Comparison of ENCODE assay signal across 16 cellular contexts in the genomic region with DNA sequence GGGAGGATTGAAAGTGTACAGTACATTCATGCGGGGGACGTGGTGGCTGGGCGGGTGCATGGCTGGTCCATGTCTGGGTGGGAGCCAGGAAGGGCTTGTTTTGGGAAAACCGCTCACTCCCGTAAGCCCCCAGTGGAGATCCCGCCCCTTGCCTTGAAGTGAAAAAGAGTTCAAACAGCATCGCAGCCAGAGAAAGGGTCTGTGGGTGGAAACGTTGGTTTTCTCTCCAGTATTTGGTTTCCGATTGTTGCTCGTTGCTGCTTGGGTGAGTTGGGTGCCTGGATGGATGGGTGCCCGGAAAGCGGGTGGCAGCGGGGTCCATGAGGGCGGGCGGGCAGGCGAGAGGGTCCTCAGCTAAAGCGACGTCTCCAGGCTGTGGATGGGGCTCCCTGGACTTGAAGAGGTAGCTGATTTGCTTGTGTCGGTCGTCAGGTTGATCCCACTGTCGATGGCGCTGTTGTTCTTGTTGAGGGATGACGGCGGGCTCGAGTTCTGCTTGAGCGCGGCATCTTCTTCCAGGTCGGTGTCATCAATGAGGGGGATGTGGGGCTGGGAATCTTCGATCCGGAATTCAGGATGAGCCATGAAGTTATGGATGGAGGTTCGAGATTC. TPM values are rescaled to one million over a fixed set of nuclear protein-coding genes. Genes with fewer than 3 reads are reported as not detected.
DNase-seq lines count a peak whose midpoint lies in the region; ATAC-seq and TF ChIP-seq lines count a peak whose summit lies in the region.
"Had no signal": no experiment of that assay in that cellular context is flagged by ENCODE, and none has a peak within 500 bp of the region (broad histone marks: within the 10 kb centered on the region; RNA-seq: fewer than 3 reads in every experiment).

No MANE protein-coding gene starts in this region.

- no peak overlapping the region for H3K27ac Mint-ChIP-seq in chondrocyte (ENCODE audit: unreplicated experiment)
- no peak overlapping the region for H3K27ac Mint-ChIP-seq in neural progenitor cell
- no peak overlapping the region for H3K27ac Mint-ChIP-seq in progenitor cell of endocrine pancreas
- H3K27ac Mint-ChIP-seq: CD14-positive monocyte; CD8-positive, alpha-beta T cell had no signal

- no peaks in the 10 kb centered on the region for H3K36me3 ChIP-seq in HUES6 (ENCODE audit: control insufficient read depth, insufficient read depth, low read length)
- no peaks in the 10 kb centered on the region for H3K36me3 ChIP-seq in neural progenitor cell
- H3K36me3 ChIP-seq in aorta (ENCODE audit: control insufficient read depth in 1 of 2, insufficient read depth in 2 of 2, low read length in 1 of 2), result no peaks in the 10 kb centered on the region
- no peaks in the 10 kb centered on the region for H3K36me3 ChIP-seq in upper lobe of right lung
- H3K36me3 ChIP-seq in SJCRH30, result no peaks in the 10 kb centered on the region

- H3K4me1 ChIP-seq in HUES6 (ENCODE audit: control insufficient read depth, insufficient read depth, low read length) (no peaks in the 10 kb centered on the region), neural progenitor cell (no peaks in the 10 kb centered on the region), aorta (ENCODE audit: control insufficient read depth in 1 of 2, insufficient read depth in 2 of 2, low read length in 2 of 2) (no peaks in the 10 kb centered on the region), upper lobe of right lung (no peaks in the 10 kb centered on the region), SJCRH30 (no peaks in the 10 kb centered on the region)

- intact Hi-C loops in aorta (cut with DNase I) (no loop called here), upper lobe of right lung (cut with DNase I) (no loop called here)

- DNase-seq in chondrocyte (ENCODE audit: low spot score) (peak; percentile 72), neural progenitor cell (ENCODE audit: low spot score) (no peak), aorta (peak; percentile 29 to 63), progenitor cell of endocrine pancreas (ENCODE audit: low spot score, unreplicated experiment) (no peak), upper lobe of right lung (no peak), SJCRH30 (no peak)
- DNase-seq: CD8-positive, alpha-beta T cell; COR-L47; DND-41; GDM1; GOT3 had no signal

- no peak overlapping the region for H3K9ac ChIP-seq in HUES6 (ENCODE audit: low read length)
- H3K9ac ChIP-seq in neural progenitor cell, result no peak overlapping the region

- no peaks in the 10 kb centered on the region for H3K9me3 ChIP-seq in HUES6 (ENCODE audit: control insufficient read depth, insufficient read depth, low read depth, low read length)
- no peaks in the 10 kb centered on the region for H3K9me3 ChIP-seq in neural progenitor cell (ENCODE audit: low read depth)
- H3K9me3 ChIP-seq in aorta (ENCODE audit: control insufficient read depth, low read length), result no peaks in the 10 kb centered on the region
- H3K9me3 ChIP-seq in upper lobe of right lung, result no peaks in the 10 kb centered on the region
- no peaks in the 10 kb centered on the region for H3K9me3 ChIP-seq in SJCRH30 (replicated peaks)

- H3K27ac ChIP-seq in HUES6 (ENCODE audit: low read depth, low read length), result no peak overlapping the region
- H3K27ac ChIP-seq in neural progenitor cell, result no peak overlapping the region
- H3K27ac ChIP-seq in aorta (ENCODE audit: low read depth in 1 of 2, low read length in 2 of 2), result no peak overlapping the region
- H3K27ac ChIP-seq in upper lobe of right lung, result no peak overlapping the region
- H3K27ac ChIP-seq in SJCRH30, result no peak overlapping the region
- H3K27ac ChIP-seq: HL-60 had no signal

- H3K9me3 Mint-ChIP-seq in chondrocyte (ENCODE audit: low read depth) (no peaks in the 10 kb centered on the region), neural progenitor cell (no peaks in the 10 kb centered on the region), progenitor cell of endocrine pancreas (ENCODE audit: low read depth) (no peaks in the 10 kb centered on the region)
- H3K9me3 Mint-ChIP-seq: CD8-positive, alpha-beta T cell had no signal

- ATAC-seq in aorta (ENCODE audit: low FRiP score) (no peak), upper lobe of right lung (no peak)
- ATAC-seq: CD8-positive, alpha-beta T cell; HCT116 had no signal

- peak overlapping the region; percentile 11; the same call in 1 of the 2 replicates for H3K4me3 ChIP-seq in HUES6 (ENCODE audit: low read depth, low read length)
- H3K4me3 ChIP-seq in neural progenitor cell, result no peak overlapping the region
- no peak overlapping the region for H3K4me3 ChIP-seq in aorta (ENCODE audit: low read length in 2 of 2)
- H3K4me3 ChIP-seq in upper lobe of right lung, result no peak overlapping the region
- H3K4me3 ChIP-seq in SJCRH30, result no peak overlapping the region

- H3K36me3 Mint-ChIP-seq in chondrocyte (ENCODE audit: low read depth), result no peaks in the 10 kb centered on the region
- no peaks in the 10 kb centered on the region for H3K36me3 Mint-ChIP-seq in neural progenitor cell
- H3K36me3 Mint-ChIP-seq in progenitor cell of endocrine pancreas (ENCODE audit: insufficient read depth), result no peaks in the 10 kb centered on the region
- H3K36me3 Mint-ChIP-seq: CD14-positive monocyte; CD8-positive, alpha-beta T cell had no signal

- H3K27me3 ChIP-seq in HUES6 (ENCODE audit: control insufficient read depth, insufficient read depth, low read length) (peaks cover 70% of the 10 kb centered on the region), neural progenitor cell (peaks cover 72% of the 10 kb centered on the region), aorta (ENCODE audit: control insufficient read depth in 1 of 2, insufficient read depth in 2 of 2, low read length in 1 of 2) (no peaks in the 10 kb centered on the region), upper lobe of right lung (peaks cover 13% of the 10 kb centered on the region), SJCRH30 (peaks cover 28% of the 10 kb centered on the region)

- H2AFZ ChIP-seq in neural progenitor cell (replicated peaks), result peak overlapping the region; percentile 34

- H3F3A ChIP-seq in neural progenitor cell (ENCODE audit: low read depth), result no peaks in the 10 kb centered on the region

- H3K79me2 ChIP-seq in neural progenitor cell (ENCODE audit: low read depth), result no peaks in the 10 kb centered on the region

- H3K4me2 ChIP-seq in neural progenitor cell, result no peak overlapping the region

- H3K27me3 Mint-ChIP-seq in chondrocyte (ENCODE audit: low read depth) (peaks cover 68% of the 10 kb centered on the region), neural progenitor cell (ENCODE audit: insufficient read depth, low read depth) (peaks cover 24% of the 10 kb centered on the region), progenitor cell of endocrine pancreas (peaks cover 46% of the 10 kb centered on the region)

- H3K4me1 Mint-ChIP-seq in chondrocyte (ENCODE audit: low read depth) (no peaks in the 10 kb centered on the region), neural progenitor cell (no peaks in the 10 kb centered on the region), progenitor cell of endocrine pancreas (ENCODE audit: low read depth) (no peaks in the 10 kb centered on the region)

- no peaks in the 10 kb centered on the region for H4K20me1 ChIP-seq in neural progenitor cell (ENCODE audit: low read depth)

- TF ChIP-seq CTCF in chondrocyte (IDR thresholded peaks at IDR 0.05), result no peak
- no peak for TF ChIP-seq CTCF in neural progenitor cell (IDR thresholded peaks at IDR 0.05)
- TF ChIP-seq CTCF in progenitor cell of endocrine pancreas (IDR thresholded peaks at IDR 0.05; ENCODE audit: unreplicated experiment), result no peak
- TF ChIP-seq CTCF in upper lobe of right lung (IDR thresholded peaks at IDR 0.05), result no peak

- 23 to 31% methylated on average over 31 of the region's 31 CpGs for WGBS in aorta, 2 donors

- H3K4me3 Mint-ChIP-seq in chondrocyte (ENCODE audit: unreplicated experiment) (no peak overlapping the region), neural progenitor cell (no peak overlapping the region), progenitor cell of endocrine pancreas (ENCODE audit: low read depth) (no peak overlapping the region)
- H3K4me3 Mint-ChIP-seq: CD8-positive, alpha-beta T cell had no signal

RNA-seq across cellular contexts. Expression of a gene that starts 7.7 kb away (rescaled TPM):
- total RNA-seq in chondrocyte, result 197 to 243 TPM (median 198 TPM) in 3 replicates
- total RNA-seq in neural progenitor cell (ENCODE audit: low replicate concordance), result 61.2 and 91.2 TPM in 2 replicates
- total RNA-seq in aorta, result 10 to 100 TPM; 88.8 to 95.6 TPM
- 100 to 1,000 TPM; 114 to 121 TPM for polyA plus RNA-seq in aorta
- 101 and 105 TPM in 2 replicates for total RNA-seq in progenitor cell of endocrine pancreas
- 81.3 TPM for total RNA-seq in upper lobe of right lung
- 127 and 134 TPM in 2 replicates for total RNA-seq in SJCRH30 (2014; rRNA removed; shearing (Covaris generic))

RNA-seq across cellular contexts. Expression of a gene that starts 35.8 kb away (rescaled TPM):
- total RNA-seq in chondrocyte, result not detected in 3 replicates
- total RNA-seq in neural progenitor cell (ENCODE audit: low replicate concordance), result not detected in 2 replicates
- 1 to 10 TPM; 1.6 to 1.7 TPM for total RNA-seq in aorta
- under 1 TPM in 1 of 2 donors, not detected in 1; 0.36 TPM for polyA plus RNA-seq in aorta
- 31.8 and 45.8 TPM in 2 replicates for total RNA-seq in progenitor cell of endocrine pancreas
- total RNA-seq in upper lobe of right lung, result 2.2 TPM
- total RNA-seq in SJCRH30 (2014; rRNA removed; shearing (Covaris generic)), result not detected in 2 replicates
- polyA plus RNA-seq: BJ had no signal

Comparison
In these comparisons a context has a peak if more than half of its experiments do, and no peak if none do; other contexts are left out.
1. DNase-seq: peak in chondrocyte (single experiment) and aorta (2 of 2); none in neural progenitor cell (single experiment), progenitor cell of endocrine pancreas (single experiment), upper lobe of right lung (single experiment) and SJCRH30 (0 of 2).
2. RNA of a gene that starts 35.8 kb away (total RNA-seq): 31.8 to 45.8 TPM in progenitor cell of endocrine pancreas; 2.2 TPM in upper lobe of right lung (single experiment), 1.6 to 1.7 TPM in aorta, not detected in chondrocyte, not detected in neural progenitor cell and not detected in SJCRH30; every median in the first group is over 10 times any median in the second.